22 cellular contexts compared by ENCODE assay signal in the genomic region with DNA sequence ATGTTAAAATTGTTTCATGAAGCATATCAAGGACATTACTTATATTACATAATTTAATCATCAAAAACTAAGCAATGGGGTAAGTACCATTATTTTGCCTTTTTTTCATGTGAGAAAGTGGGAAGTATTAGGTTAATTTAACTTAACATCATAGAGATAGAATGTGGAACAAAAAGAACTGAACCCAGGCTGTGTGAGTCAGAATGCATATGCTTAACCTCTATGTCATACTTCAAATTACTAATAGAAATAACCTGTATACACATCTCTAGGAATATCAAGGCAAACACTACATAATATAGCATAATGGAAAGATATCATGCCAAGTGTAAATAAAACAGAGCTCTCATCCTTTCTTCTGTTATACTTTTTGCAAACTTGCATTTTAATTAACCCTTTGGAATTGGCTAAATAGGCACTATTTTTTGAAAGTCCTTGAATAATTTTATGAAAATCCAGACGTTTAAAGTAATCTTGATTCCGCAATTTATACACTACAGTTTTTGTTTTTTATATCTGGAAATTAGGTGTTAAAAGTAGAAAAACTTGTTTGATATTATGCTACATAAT.
DNase-seq lines count a peak whose midpoint lies in the region; ATAC-seq and TF ChIP-seq lines count a peak whose summit lies in the region.
"Had no signal": no experiment of that assay in that cellular context is flagged by ENCODE, and none has a peak within 500 bp of the region (broad histone marks: within the 10 kb centered on the region; RNA-seq: fewer than 3 reads in every experiment).

No MANE protein-coding gene starts in this region.

- H3K27me3 ChIP-seq in RWPE2 (ENCODE audit: insufficient read depth, poor library complexity, severe bottlenecking): no peaks in the 10 kb centered on the region
- H3K27me3 ChIP-seq in A673 (replicated peaks; ENCODE audit: insufficient read depth, low read depth, low read length, poor library complexity): no peaks in the 10 kb centered on the region
- H3K27me3 ChIP-seq: BE2C had no signal

- DNase-seq in HCEC 1CT: peak; percentile 43
- DNase-seq in RWPE2 (ENCODE audit: low spot score): no peak
- peak; percentile 56 for DNase-seq in epithelial cell of esophagus (ENCODE audit: low read depth)
- no peak for DNase-seq in NCI-H1694 (lab: John Stamatoyannopoulos, UW)
- no peak for DNase-seq in A673 (ENCODE audit: low spot score)
- no peak for DNase-seq in dermis blood vessel endothelial cell
- DNase-seq: ACHN; BE2C; CD8-positive, alpha-beta memory T cell; DMS 273 treated with DMSO at 0.1 percent for 48 hours; DMS79 treated with DMSO at 0.1 percent for 48 hours; GOT3; Karpas-422; NCI-H1092 treated with DMSO at 0.1 percent for 48 hours; NCI-H1436 treated with DMSO at 0.1 percent for 48 hours; NCI-H2029; NCI-H526 treated with DMSO at 0.1 percent for 48 hours; RPMI8226; SHP77; SW 1271 had no signal

- no TSS peak for BruUV-seq in A673 (replicated peaks; lab: Mats Ljungman, UMichigan)

- H3K27ac ChIP-seq in RWPE2 (ENCODE audit: poor library complexity, severe bottlenecking) (peak overlapping the region; percentile 92), A673 (ENCODE audit: low read depth, low read length, poor library complexity, severe bottlenecking) (no peak overlapping the region)

- peak; percentile 49; the same call in 2 of the 3 replicates for ATAC-seq in RWPE2 (ENCODE audit: low read depth)
- no peak for ATAC-seq in GM21825 (IDR thresholded peaks at IDR 0.05; ENCODE audit: unreplicated experiment)

- peaks cover 28% of the 10 kb centered on the region for H3K4me1 ChIP-seq in RWPE2 (ENCODE audit: insufficient read depth, poor library complexity, severe bottlenecking)
- no peaks in the 10 kb centered on the region for H3K4me1 ChIP-seq in A673 (ENCODE audit: insufficient read depth, low read length, poor library complexity, severe bottlenecking)
- H3K4me1 ChIP-seq: HAP-1 had no signal

- no peaks in the 10 kb centered on the region for H3K36me3 ChIP-seq in RWPE2 (ENCODE audit: low read depth)
- no peaks in the 10 kb centered on the region for H3K36me3 ChIP-seq in A673 (ENCODE audit: insufficient read depth, low read length, poor library complexity, severe bottlenecking)
- H3K36me3 ChIP-seq: BE2C, HAP-1 had no signal

- POLR2A ChIA-PET in A673 (lab: Charles Lee; ENCODE audit: low non-redundant PET): no interaction called here

- H3K4me3 ChIP-seq in RWPE2 (ENCODE audit: severe bottlenecking) (no peak overlapping the region), epithelial cell of esophagus (ENCODE audit: low read length) (no peak overlapping the region), A673 (ENCODE audit: low read depth, low read length, poor library complexity, severe bottlenecking) (no peak overlapping the region)
- H3K4me3 ChIP-seq: HAP-1 had no signal

- CTCF ChIA-PET in A673 (lab: Charles Lee): no interaction called here

- TF ChIP-seq CTCF in RWPE2 (IDR thresholded peaks at IDR 0.05; ENCODE audit: poor library complexity, severe bottlenecking) (no peak), epithelial cell of esophagus (IDR thresholded peaks at IDR 0.05; ENCODE audit: insufficient read depth, low read depth, low read length, missing control alignments) (no peak), A673 (conservative IDR thresholded peaks at IDR 0.05; ENCODE audit: low read depth, low read length) (no peak)

- intact Hi-C loops in A673 (cut with micrococcal nuclease; ENCODE audit: unreplicated experiment): no loop called here

- H3K9me3 ChIP-seq in RWPE2 (ENCODE audit: severe bottlenecking) (no peaks in the 10 kb centered on the region), A673 (ENCODE audit: low read depth, low read length, poor library complexity, severe bottlenecking) (no peaks in the 10 kb centered on the region)
- H3K9me3 ChIP-seq: BE2C, HAP-1 had no signal

Comparison
In these comparisons a context has a peak if more than half of its experiments do, and no peak if none do; other contexts are left out.
1. DNase-seq: peak in HCEC 1CT (single experiment) and epithelial cell of esophagus (single experiment); none in RWPE2 (single experiment), NCI-H1694 (single experiment), A673 (single experiment) and dermis blood vessel endothelial cell (single experiment).